ENCODE assay signal across 10 cellular contexts in the genomic region with DNA sequence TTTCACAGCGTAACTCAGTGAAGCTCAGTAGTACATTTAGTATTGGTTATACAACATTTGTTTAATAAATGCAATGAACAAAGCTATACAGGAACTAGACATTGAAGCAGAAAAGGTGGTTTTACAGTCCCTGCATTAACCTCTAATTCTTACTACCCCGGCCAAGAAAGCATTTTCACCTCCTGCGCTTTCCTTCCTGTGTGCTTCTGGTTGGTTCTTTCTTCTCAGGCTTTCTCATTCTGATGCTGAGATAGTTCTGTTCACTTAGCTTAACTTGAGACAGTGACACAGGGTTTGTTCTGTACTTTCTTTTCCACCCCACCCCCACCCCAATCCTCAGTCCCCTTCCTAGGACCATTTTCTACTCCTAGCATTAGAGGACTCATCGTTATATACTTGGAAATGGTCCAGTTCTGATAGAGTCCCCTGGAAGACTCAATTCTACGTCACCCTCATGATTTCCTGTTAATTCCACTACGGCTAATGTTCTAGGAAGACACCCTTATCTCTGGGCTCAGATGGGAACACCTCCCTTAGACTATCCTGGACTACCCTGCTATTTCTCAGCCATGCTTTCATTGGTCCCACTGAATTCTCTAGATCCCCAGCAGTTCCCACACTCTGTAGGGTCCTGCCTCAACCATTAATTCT. TPM values are rescaled to one million over a fixed set of nuclear protein-coding genes. Genes with fewer than 3 reads are reported as not detected.
A peak's percentile ranks its signal among the peaks of the same experiment; 100 is the strongest.
DNase-seq lines count a peak whose midpoint lies in the region; ATAC-seq lines count a peak whose summit lies in the region.
"Not testable (repeated sequence)": the region's sequence is repeated elsewhere in the genome, so short reads cannot be mapped to it uniquely, and the experiment has no call there.
"Had no signal": no experiment of that assay in that cellular context is flagged by ENCODE, and none has a peak within 500 bp of the region (broad histone marks: within the 10 kb centered on the region; RNA-seq: fewer than 3 reads in every experiment).

No MANE protein-coding gene starts in this region.

- POLR2A ChIA-PET in activated CD4-positive, alpha-beta T cell treated with anti-CD3 and anti-CD28 coated beads for 36 hours (lab: Charles Lee) = not testable (repeated sequence)
- POLR2A ChIA-PET in naive thymus-derived CD4-positive, alpha-beta T cell (lab: Charles Lee) = interaction anchor here (0.7 kb wide), 1 partner anchor 91 kb away, joined by 3 read pairs; no protein-coding TSS in a partner anchor

- ATAC-seq in CD4-positive, CD25-positive, alpha-beta regulatory T cell (ENCODE audit: low read depth in 2 of 2) = peak; percentile 18 to 44
- ATAC-seq in GM18520 (IDR thresholded peaks at IDR 0.05; ENCODE audit: unreplicated experiment) (peak; percentile 24), GM21390 (IDR thresholded peaks at IDR 0.05; ENCODE audit: unreplicated experiment) (peak; percentile 56), HG02852 (IDR thresholded peaks at IDR 0.05; ENCODE audit: unreplicated experiment) (peak; percentile 58)
- peak; percentile 48 for ATAC-seq in activated CD4-positive, alpha-beta T cell treated with anti-CD3 and anti-CD28 coated beads for 36 hours
- ATAC-seq in naive thymus-derived CD4-positive, alpha-beta T cell = peak; percentile 42

- intact Hi-C loops in activated CD4-positive, alpha-beta T cell treated with anti-CD3 and anti-CD28 coated beads for 36 hours (cut with DNase I, micrococcal nuclease) = loop anchor here (5.0 to 10.0 kb wide), 2 partner anchors 119 to 121 kb away; a partner anchor contains a TSS
- intact Hi-C loops in naive thymus-derived CD4-positive, alpha-beta T cell (cut with micrococcal nuclease) = not testable (repeated sequence)

- not testable (repeated sequence) for H3K9me3 ChIP-seq in CD4-positive, CD25-positive, alpha-beta regulatory T cell (ENCODE audit: control insufficient read depth in 2 of 2, low read length in 2 of 2); naive thymus-derived CD4-positive, alpha-beta T cell (ENCODE audit: control insufficient read depth in 2 of 3, low read length in 3 of 3)

- peaks cover 37% of the 10 kb centered on the region for H3K27me3 Mint-ChIP-seq in CD4-positive, CD25-positive, alpha-beta regulatory T cell
- H3K27me3 Mint-ChIP-seq in activated CD4-positive, alpha-beta T cell treated with anti-CD3 and anti-CD28 coated beads for 36 hours; activated naive CD8-positive, alpha-beta T cell: not testable (repeated sequence)
- peaks cover 0 to 11% (median 0%) of the 10 kb centered on the region in 5 donors for H3K27me3 Mint-ChIP-seq in naive thymus-derived CD4-positive, alpha-beta T cell

- H3K36me3 Mint-ChIP-seq in CD4-positive, CD25-positive, alpha-beta regulatory T cell; activated CD4-positive, alpha-beta T cell treated with anti-CD3 and anti-CD28 coated beads for 36 hours (ENCODE audit: low read depth); activated naive CD8-positive, alpha-beta T cell; naive thymus-derived CD4-positive, alpha-beta T cell: not testable (repeated sequence)

- H3K4me1 Mint-ChIP-seq in CD4-positive, CD25-positive, alpha-beta regulatory T cell = peaks cover 10 to 37% (median 19%) of the 10 kb centered on the region in 4 donors
- H3K4me1 Mint-ChIP-seq in activated CD4-positive, alpha-beta T cell treated with anti-CD3 and anti-CD28 coated beads for 36 hours = peaks cover 36% of the 10 kb centered on the region
- peaks cover 37% of the 10 kb centered on the region for H3K4me1 Mint-ChIP-seq in activated naive CD8-positive, alpha-beta T cell (ENCODE audit: low read depth)
- peaks cover 6 to 47% (median 40%) of the 10 kb centered on the region in 7 donors for H3K4me1 Mint-ChIP-seq in naive thymus-derived CD4-positive, alpha-beta T cell

- peak in 1 of 3 donors; percentile 28 for DNase-seq in CD4-positive, CD25-positive, alpha-beta regulatory T cell
- peak in 46 of 76 experiments; percentile 13 to 87 (median 54) for DNase-seq in HUDEP-2 (lab: John Stamatoyannopoulos, UW; ENCODE audit: unreplicated experiment in 76 of 76)
- not testable (repeated sequence) for DNase-seq in activated CD4-positive, alpha-beta T cell treated with anti-CD3 and anti-CD28 coated beads for 36 hours
- peak in 1 of 9 donors; percentile 24 for DNase-seq in naive thymus-derived CD4-positive, alpha-beta T cell

- H3K27ac ChIP-seq in CD4-positive, CD25-positive, alpha-beta regulatory T cell (ENCODE audit: insufficient read depth, low read length, poor library complexity, severe bottlenecking); naive thymus-derived CD4-positive, alpha-beta T cell (ENCODE audit: low read depth, low read length): not testable (repeated sequence)

- H3K4me3 ChIP-seq in CD4-positive, CD25-positive, alpha-beta regulatory T cell (ENCODE audit: low read depth, low read length); naive thymus-derived CD4-positive, alpha-beta T cell (ENCODE audit: low read length): not testable (repeated sequence)

- H3K4me3 Mint-ChIP-seq in CD4-positive, CD25-positive, alpha-beta regulatory T cell = peak overlapping the region in 3 of 4 donors; percentile 5 to 47 (median 44)
- not testable (repeated sequence) for H3K4me3 Mint-ChIP-seq in activated CD4-positive, alpha-beta T cell treated with anti-CD3 and anti-CD28 coated beads for 36 hours
- peak overlapping the region; percentile 45 for H3K4me3 Mint-ChIP-seq in activated naive CD8-positive, alpha-beta T cell
- H3K4me3 Mint-ChIP-seq in naive thymus-derived CD4-positive, alpha-beta T cell = peak overlapping the region; percentile 34 to 77 (median 65)

- not testable (repeated sequence) for H3K36me3 ChIP-seq in CD4-positive, CD25-positive, alpha-beta regulatory T cell (ENCODE audit: control insufficient read depth, insufficient read depth, low read length); naive thymus-derived CD4-positive, alpha-beta T cell (ENCODE audit: control insufficient read depth in 2 of 3, insufficient read depth in 3 of 3, low read length in 3 of 3)

- H3K27ac Mint-ChIP-seq in CD4-positive, CD25-positive, alpha-beta regulatory T cell = peak overlapping the region; percentile 19 to 56 (median 21)
- not testable (repeated sequence) for H3K27ac Mint-ChIP-seq in activated CD4-positive, alpha-beta T cell treated with anti-CD3 and anti-CD28 coated beads for 36 hours; activated naive CD8-positive, alpha-beta T cell
- peak overlapping the region in 7 of 9 donors; percentile 15 to 82 (median 53) for H3K27ac Mint-ChIP-seq in naive thymus-derived CD4-positive, alpha-beta T cell

- H3K4me1 ChIP-seq in CD4-positive, CD25-positive, alpha-beta regulatory T cell (ENCODE audit: control insufficient read depth, insufficient read depth, low read length, poor library complexity, severe bottlenecking) = not testable (repeated sequence)
- peaks cover 14% of the 10 kb centered on the region in 2 donors for H3K4me1 ChIP-seq in naive thymus-derived CD4-positive, alpha-beta T cell (ENCODE audit: control insufficient read depth in 2 of 2, insufficient read depth in 2 of 2, low read length in 2 of 2)

- H3K9me3 Mint-ChIP-seq in CD4-positive, CD25-positive, alpha-beta regulatory T cell = peaks cover 0 to 12% (median 2%) of the 10 kb centered on the region in 7 donors
- not testable (repeated sequence) for H3K9me3 Mint-ChIP-seq in activated CD4-positive, alpha-beta T cell treated with anti-CD3 and anti-CD28 coated beads for 36 hours (ENCODE audit: low read depth); activated naive CD8-positive, alpha-beta T cell (ENCODE audit: low read depth)
- H3K9me3 Mint-ChIP-seq in naive thymus-derived CD4-positive, alpha-beta T cell = peaks cover 0 to 11% (median 0%) of the 10 kb centered on the region in 11 donors

- not testable (repeated sequence) for H3K27me3 ChIP-seq in CD4-positive, CD25-positive, alpha-beta regulatory T cell (ENCODE audit: control insufficient read depth, insufficient read depth, low read length); naive thymus-derived CD4-positive, alpha-beta T cell (ENCODE audit: control insufficient read depth in 2 of 2, insufficient read depth in 2 of 2, low read length in 2 of 2)

- CTCF ChIA-PET in activated CD4-positive, alpha-beta T cell treated with anti-CD3 and anti-CD28 coated beads for 36 hours (lab: Charles Lee) = interaction anchor here (0.7 kb wide), 1 partner anchor 118 kb away, joined by 3 read pairs; no protein-coding TSS in a partner anchor
- CTCF ChIA-PET in naive thymus-derived CD4-positive, alpha-beta T cell (lab: Charles Lee) = interaction anchor here (0.5 kb wide), 1 partner anchor 118 kb away, joined by 3 read pairs; no protein-coding TSS in a partner anchor

RNA-seq across cellular contexts. Expression of a gene that starts 7.5 kb away (rescaled TPM):
- total RNA-seq in CD4-positive, CD25-positive, alpha-beta regulatory T cell = not detected
- not detected for polyA plus RNA-seq in CD4-positive, CD25-positive, alpha-beta regulatory T cell
- total RNA-seq in activated CD4-positive, alpha-beta T cell treated with anti-CD3 and anti-CD28 coated beads for 36 hours = not detected
- total RNA-seq in naive thymus-derived CD4-positive, alpha-beta T cell = 1 to 10 TPM in 1 of 5 experiments, under 1 TPM in 1, not detected in 3; 0.85 to 4.1 TPM
- polyA plus RNA-seq in naive thymus-derived CD4-positive, alpha-beta T cell = not detected
- total RNA-seq: HFFc6, mesothelial cell of epicardium had no signal

RNA-seq across cellular contexts. Expression of a gene that starts 39.4 kb away (rescaled TPM):
- 1.2 TPM for total RNA-seq in CD4-positive, CD25-positive, alpha-beta regulatory T cell
- polyA plus RNA-seq in CD4-positive, CD25-positive, alpha-beta regulatory T cell = under 1 TPM in 2 of 4 donors, not detected in 2; 0.16 to 0.53 TPM
- total RNA-seq in activated CD4-positive, alpha-beta T cell treated with anti-CD3 and anti-CD28 coated beads for 36 hours = not detected
- total RNA-seq in naive thymus-derived CD4-positive, alpha-beta T cell = 10 to 100 TPM in 1 of 5 experiments, 1 to 10 TPM in 3, not detected in 1; 2.2 to 13.9 (median 5.2) TPM
- under 1 TPM in 1 of 2 donors, not detected in 1; 0.24 TPM for polyA plus RNA-seq in naive thymus-derived CD4-positive, alpha-beta T cell
- total RNA-seq: HFFc6, mesothelial cell of epicardium had no signal
